1 cellular context compared by ENCODE assay signal in the genomic region with DNA sequence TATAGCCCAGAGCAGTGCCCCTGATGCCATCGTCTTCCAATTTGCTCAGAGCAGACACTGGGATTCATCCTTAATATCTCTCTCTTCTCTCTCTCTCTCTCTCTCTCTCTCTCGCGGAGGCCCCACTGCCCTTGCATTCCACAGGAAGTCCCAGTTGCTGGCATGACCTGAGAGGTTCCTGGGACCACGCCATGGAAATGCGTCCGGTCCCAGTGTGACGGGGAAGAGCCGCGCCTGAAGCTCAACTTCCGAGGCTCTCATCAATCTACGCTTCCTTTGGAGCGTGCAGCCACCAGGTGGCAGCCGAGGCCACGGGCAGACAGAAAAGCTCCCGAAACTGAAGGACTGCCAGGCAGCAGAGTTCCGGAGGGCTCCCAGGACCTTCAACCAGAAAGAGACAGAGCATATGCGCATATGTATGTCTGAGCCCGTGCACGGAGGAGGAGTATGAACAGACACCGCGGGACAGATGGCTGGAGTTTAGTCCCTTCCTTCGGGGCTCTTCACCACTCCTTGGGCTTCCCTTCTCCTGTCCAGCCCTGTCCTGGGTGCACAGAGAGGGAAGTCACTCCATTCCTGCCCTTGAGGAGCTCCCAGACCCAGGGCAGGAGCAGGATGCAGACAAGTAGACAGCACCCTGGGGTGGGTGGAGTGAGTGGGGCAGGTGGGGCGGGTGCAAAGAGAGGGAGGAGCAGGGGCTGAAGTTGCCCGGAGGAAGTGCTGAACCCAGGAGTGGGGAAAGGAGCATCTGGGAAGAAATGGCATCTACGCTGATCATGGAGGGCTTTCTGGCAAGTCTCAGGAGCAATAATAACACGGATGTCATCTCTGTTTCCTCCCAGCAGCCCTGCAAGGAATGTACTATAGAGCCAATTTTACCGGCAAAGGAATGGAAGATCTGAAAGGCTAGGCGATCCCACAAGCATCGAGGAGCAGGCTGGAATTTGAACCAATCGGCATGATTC.
TF ChIP-seq lines count a peak whose summit lies in the region.

No MANE protein-coding gene starts in this region.

TF ChIP-seq in K562, 482 proteins besides CTCF, POLR2A, EP300 and RAD21 (continued from another document):
- TF ChIP-seq, protein P1, sequence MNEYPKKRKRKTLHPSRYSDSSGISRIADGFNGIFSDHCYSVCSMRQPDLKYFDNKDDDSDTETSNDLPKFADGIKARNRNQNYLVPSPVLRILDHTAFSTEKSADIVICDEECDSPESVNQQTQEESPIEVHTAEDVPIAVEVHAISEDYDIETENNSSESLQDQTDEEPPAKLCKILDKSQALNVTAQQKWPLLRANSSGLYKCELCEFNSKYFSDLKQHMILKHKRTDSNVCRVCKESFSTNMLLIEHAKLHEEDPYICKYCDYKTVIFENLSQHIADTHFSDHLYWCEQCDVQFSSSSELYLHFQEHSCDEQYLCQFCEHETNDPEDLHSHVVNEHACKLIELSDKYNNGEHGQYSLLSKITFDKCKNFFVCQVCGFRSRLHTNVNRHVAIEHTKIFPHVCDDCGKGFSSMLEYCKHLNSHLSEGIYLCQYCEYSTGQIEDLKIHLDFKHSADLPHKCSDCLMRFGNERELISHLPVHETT (CRISPR knock-in tag; conservative IDR thresholded peaks at IDR 0.05 in 1 of 2, IDR thresholded peaks at IDR 0.05 in 1 of 2) = 0 out of 4 replicates have a peak, but pooled peaks of 1 of the 2 experiments have one; percentile 57
- TF ChIP-seq ZNF217 (CRISPR knock-in tag; IDR thresholded peaks at IDR 0.05) = no peak
- no peak for TF ChIP-seq GATAD2A (IDR thresholded peaks at IDR 0.05)
- no peak for TF ChIP-seq BRD4 (IDR thresholded peaks at IDR 0.05)
- no peak for TF ChIP-seq ZFX (CRISPR knock-in tag; IDR thresholded peaks at IDR 0.05)
- TF ChIP-seq, protein P2, sequence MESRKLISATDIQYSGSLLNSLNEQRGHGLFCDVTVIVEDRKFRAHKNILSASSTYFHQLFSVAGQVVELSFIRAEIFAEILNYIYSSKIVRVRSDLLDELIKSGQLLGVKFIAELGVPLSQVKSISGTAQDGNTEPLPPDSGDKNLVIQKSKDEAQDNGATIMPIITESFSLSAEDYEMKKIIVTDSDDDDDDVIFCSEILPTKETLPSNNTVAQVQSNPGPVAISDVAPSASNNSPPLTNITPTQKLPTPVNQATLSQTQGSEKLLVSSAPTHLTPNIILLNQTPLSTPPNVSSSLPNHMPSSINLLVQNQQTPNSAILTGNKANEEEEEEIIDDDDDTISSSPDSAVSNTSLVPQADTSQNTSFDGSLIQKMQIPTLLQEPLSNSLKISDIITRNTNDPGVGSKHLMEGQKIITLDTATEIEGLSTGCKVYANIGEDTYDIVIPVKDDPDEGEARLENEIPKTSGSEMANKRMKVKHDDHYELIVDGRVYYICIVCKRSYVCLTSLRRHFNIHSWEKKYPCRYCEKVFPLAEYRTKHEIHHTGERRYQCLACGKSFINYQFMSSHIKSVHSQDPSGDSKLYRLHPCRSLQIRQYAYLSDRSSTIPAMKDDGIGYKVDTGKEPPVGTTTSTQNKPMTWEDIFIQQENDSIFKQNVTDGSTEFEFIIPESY (CRISPR knock-in tag; IDR thresholded peaks at IDR 0.05) = peak; percentile 53; the same call in 1 of the 2 replicates
- peak; percentile 98 for TF ChIP-seq C11orf30 (IDR thresholded peaks at IDR 0.05; ENCODE audit: low read depth)
- 0 out of 2 replicates have a peak, but pooled peaks have one; percentile 44 for TF ChIP-seq SPI1 (IDR thresholded peaks at IDR 0.05; ENCODE audit: borderline replicate concordance, low read depth, low read length)
- no peak for TF ChIP-seq ZNF165 (CRISPR knock-in tag; IDR thresholded peaks at IDR 0.05; ENCODE audit: borderline replicate concordance)
- peak; percentile 47; the same call in 1 of the 2 replicates for TF ChIP-seq TEAD2 (tag; IDR thresholded peaks at IDR 0.05)
- no peak for TF ChIP-seq SNRNP70 (optimal IDR thresholded peaks at IDR 0.05; ENCODE audit: low read depth, low read length)
- TF ChIP-seq, protein P3, sequence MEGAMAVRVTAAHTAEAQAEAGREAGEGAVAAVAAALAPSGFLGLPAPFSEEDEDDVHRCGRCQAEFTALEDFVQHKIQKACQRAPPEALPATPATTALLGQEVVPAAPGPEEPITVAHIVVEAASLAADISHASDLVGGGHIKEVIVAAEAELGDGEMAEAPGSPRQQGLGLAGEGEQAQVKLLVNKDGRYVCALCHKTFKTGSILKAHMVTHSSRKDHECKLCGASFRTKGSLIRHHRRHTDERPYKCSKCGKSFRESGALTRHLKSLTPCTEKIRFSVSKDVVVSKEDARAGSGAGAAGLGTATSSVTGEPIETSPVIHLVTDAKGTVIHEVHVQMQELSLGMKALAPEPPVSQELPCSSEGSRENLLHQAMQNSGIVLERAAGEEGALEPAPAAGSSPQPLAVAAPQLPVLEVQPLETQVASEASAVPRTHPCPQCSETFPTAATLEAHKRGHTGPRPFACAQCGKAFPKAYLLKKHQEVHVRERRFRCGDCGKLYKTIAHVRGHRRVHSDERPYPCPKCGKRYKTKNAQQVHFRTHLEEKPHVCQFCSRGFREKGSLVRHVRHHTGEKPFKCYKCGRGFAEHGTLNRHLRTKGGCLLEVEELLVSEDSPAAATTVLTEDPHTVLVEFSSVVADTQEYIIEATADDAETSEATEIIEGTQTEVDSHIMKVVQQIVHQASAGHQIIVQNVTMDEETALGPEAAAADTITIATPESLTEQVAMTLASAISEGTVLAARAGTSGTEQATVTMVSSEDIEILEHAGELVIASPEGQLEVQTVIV (CRISPR knock-in tag; IDR thresholded peaks at IDR 0.05; ENCODE audit: borderline replicate concordance) = no peak
- TF ChIP-seq, protein P4, sequence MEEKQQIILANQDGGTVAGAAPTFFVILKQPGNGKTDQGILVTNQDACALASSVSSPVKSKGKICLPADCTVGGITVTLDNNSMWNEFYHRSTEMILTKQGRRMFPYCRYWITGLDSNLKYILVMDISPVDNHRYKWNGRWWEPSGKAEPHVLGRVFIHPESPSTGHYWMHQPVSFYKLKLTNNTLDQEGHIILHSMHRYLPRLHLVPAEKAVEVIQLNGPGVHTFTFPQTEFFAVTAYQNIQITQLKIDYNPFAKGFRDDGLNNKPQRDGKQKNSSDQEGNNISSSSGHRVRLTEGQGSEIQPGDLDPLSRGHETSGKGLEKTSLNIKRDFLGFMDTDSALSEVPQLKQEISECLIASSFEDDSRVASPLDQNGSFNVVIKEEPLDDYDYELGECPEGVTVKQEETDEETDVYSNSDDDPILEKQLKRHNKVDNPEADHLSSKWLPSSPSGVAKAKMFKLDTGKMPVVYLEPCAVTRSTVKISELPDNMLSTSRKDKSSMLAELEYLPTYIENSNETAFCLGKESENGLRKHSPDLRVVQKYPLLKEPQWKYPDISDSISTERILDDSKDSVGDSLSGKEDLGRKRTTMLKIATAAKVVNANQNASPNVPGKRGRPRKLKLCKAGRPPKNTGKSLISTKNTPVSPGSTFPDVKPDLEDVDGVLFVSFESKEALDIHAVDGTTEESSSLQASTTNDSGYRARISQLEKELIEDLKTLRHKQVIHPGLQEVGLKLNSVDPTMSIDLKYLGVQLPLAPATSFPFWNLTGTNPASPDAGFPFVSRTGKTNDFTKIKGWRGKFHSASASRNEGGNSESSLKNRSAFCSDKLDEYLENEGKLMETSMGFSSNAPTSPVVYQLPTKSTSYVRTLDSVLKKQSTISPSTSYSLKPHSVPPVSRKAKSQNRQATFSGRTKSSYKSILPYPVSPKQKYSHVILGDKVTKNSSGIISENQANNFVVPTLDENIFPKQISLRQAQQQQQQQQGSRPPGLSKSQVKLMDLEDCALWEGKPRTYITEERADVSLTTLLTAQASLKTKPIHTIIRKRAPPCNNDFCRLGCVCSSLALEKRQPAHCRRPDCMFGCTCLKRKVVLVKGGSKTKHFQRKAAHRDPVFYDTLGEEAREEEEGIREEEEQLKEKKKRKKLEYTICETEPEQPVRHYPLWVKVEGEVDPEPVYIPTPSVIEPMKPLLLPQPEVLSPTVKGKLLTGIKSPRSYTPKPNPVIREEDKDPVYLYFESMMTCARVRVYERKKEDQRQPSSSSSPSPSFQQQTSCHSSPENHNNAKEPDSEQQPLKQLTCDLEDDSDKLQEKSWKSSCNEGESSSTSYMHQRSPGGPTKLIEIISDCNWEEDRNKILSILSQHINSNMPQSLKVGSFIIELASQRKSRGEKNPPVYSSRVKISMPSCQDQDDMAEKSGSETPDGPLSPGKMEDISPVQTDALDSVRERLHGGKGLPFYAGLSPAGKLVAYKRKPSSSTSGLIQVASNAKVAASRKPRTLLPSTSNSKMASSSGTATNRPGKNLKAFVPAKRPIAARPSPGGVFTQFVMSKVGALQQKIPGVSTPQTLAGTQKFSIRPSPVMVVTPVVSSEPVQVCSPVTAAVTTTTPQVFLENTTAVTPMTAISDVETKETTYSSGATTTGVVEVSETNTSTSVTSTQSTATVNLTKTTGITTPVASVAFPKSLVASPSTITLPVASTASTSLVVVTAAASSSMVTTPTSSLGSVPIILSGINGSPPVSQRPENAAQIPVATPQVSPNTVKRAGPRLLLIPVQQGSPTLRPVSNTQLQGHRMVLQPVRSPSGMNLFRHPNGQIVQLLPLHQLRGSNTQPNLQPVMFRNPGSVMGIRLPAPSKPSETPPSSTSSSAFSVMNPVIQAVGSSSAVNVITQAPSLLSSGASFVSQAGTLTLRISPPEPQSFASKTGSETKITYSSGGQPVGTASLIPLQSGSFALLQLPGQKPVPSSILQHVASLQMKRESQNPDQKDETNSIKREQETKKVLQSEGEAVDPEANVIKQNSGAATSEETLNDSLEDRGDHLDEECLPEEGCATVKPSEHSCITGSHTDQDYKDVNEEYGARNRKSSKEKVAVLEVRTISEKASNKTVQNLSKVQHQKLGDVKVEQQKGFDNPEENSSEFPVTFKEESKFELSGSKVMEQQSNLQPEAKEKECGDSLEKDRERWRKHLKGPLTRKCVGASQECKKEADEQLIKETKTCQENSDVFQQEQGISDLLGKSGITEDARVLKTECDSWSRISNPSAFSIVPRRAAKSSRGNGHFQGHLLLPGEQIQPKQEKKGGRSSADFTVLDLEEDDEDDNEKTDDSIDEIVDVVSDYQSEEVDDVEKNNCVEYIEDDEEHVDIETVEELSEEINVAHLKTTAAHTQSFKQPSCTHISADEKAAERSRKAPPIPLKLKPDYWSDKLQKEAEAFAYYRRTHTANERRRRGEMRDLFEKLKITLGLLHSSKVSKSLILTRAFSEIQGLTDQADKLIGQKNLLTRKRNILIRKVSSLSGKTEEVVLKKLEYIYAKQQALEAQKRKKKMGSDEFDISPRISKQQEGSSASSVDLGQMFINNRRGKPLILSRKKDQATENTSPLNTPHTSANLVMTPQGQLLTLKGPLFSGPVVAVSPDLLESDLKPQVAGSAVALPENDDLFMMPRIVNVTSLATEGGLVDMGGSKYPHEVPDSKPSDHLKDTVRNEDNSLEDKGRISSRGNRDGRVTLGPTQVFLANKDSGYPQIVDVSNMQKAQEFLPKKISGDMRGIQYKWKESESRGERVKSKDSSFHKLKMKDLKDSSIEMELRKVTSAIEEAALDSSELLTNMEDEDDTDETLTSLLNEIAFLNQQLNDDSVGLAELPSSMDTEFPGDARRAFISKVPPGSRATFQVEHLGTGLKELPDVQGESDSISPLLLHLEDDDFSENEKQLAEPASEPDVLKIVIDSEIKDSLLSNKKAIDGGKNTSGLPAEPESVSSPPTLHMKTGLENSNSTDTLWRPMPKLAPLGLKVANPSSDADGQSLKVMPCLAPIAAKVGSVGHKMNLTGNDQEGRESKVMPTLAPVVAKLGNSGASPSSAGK (IDR thresholded peaks at IDR 0.05) = peak; percentile 48; the same call in 1 of the 2 replicates
- TF ChIP-seq ERF (CRISPR knock-in tag; IDR thresholded peaks at IDR 0.05) = no peak
- TF ChIP-seq, protein P5, sequence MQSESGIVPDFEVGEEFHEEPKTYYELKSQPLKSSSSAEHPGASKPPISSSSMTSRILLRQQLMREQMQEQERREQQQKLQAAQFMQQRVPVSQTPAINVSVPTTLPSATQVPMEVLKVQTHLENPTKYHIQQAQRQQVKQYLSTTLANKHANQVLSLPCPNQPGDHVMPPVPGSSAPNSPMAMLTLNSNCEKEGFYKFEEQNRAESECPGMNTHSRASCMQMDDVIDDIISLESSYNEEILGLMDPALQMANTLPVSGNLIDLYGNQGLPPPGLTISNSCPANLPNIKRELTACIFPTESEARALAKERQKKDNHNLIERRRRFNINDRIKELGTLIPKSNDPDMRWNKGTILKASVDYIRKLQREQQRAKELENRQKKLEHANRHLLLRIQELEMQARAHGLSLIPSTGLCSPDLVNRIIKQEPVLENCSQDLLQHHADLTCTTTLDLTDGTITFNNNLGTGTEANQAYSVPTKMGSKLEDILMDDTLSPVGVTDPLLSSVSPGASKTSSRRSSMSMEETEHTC (IDR thresholded peaks at IDR 0.05) = no peak
- TF ChIP-seq MEF2D (tag; conservative IDR thresholded peaks at IDR 0.05; ENCODE audit: low read depth) = no peak
- TF ChIP-seq KAT8 (IDR thresholded peaks at IDR 0.05; ENCODE audit: low read depth) = no peak
